Comparison of ENCODE assay signal across 36 cellular contexts in the genomic region with DNA sequence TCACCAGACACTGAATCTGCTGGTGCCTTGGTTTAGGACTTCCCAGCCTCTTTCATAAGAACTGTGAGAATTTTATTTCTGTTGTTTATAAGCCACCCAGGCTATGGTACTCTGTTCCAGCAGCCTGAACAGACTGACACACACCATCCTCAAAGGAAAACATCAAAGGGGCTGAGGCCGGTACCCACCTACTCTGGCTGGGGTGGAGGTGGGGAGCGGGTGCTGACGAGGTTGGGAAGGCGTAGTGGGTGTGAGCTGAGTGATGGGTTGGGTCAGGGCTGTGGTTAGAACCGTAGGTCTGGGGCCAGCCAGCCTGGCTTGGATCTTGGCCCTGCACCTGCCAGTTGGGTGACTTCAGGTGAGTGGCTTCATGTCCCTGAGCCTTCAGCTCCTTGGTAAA.
DNase-seq lines count a peak whose midpoint lies in the region; ATAC-seq and TF ChIP-seq lines count a peak whose summit lies in the region.
"Had no signal": no experiment of that assay in that cellular context is flagged by ENCODE, and none has a peak within 500 bp of the region (broad histone marks: within the 10 kb centered on the region; RNA-seq: fewer than 3 reads in every experiment).

No MANE protein-coding gene starts in this region.

- H3K4me1 ChIP-seq in esophagus squamous epithelium: peaks cover 28 to 73% (median 28%) of the 10 kb centered on the region in 3 donors
- H3K4me1 ChIP-seq in suprapubic skin: peaks cover 57% of the 10 kb centered on the region
- H3K4me1 ChIP-seq: ascending aorta had no signal

- ATAC-seq in activated CD8-positive, alpha-beta T cell treated with anti-CD3 and anti-CD28 coated beads for 36 hours: peak; percentile 34
- ATAC-seq in activated CD8-positive, alpha-beta T cell treated with anti-CD3 and anti-CD28 coated beads, Interleukin-2, amount 10 ng/mL, durations not matched to agents 7 days and 5 days: no peak
- ATAC-seq in T-helper 17 cell (no peak), GM21529 (IDR thresholded peaks at IDR 0.05; ENCODE audit: unreplicated experiment) (no peak), HG03378 (IDR thresholded peaks at IDR 0.05; ENCODE audit: unreplicated experiment) (no peak)
- ATAC-seq: effector memory CD8-positive, alpha-beta T cell; HCT116; Panc1; stimulated activated naive CD8-positive, alpha-beta T cell treated with anti-CD3 and anti-CD28 coated beads, Interleukin-15, amount 100 ng/mL, for 72 hours had no signal

- H3K4me3 ChIP-seq in esophagus squamous epithelium (no peak overlapping the region), suprapubic skin (no peak overlapping the region)
- H3K4me3 ChIP-seq: ascending aorta; BLaER1 treated with 17β-estradiol and CSF1 and Interleukin-3, amounts not matched to agents 10 nM and 100 nM; cardiac muscle cell; lung; SJCRH30; tibial artery had no signal

- H3K4me1 Mint-ChIP-seq in activated CD8-positive, alpha-beta T cell treated with anti-CD3 and anti-CD28 coated beads for 36 hours (ENCODE audit: low read depth): peaks cover 6% of the 10 kb centered on the region
- peaks cover 4% of the 10 kb centered on the region for H3K4me1 Mint-ChIP-seq in activated CD8-positive, alpha-beta T cell treated with anti-CD3 and anti-CD28 coated beads, Interleukin-2, amount 10 ng/mL, durations not matched to agents 7 days and 5 days (ENCODE audit: low read depth)
- H3K4me1 Mint-ChIP-seq in T-helper 17 cell: peaks cover 5% of the 10 kb centered on the region
- H3K4me1 Mint-ChIP-seq: activated B cell treated with CpG ODN at 0.5 μM for 24 hours, IgD-negative memory B cell had no signal

- no peak for TF ChIP-seq EP300 in suprapubic skin (IDR thresholded peaks at IDR 0.05)

- H3K9me3 Mint-ChIP-seq in activated CD8-positive, alpha-beta T cell treated with anti-CD3 and anti-CD28 coated beads for 36 hours: no peaks in the 10 kb centered on the region
- no peaks in the 10 kb centered on the region for H3K9me3 Mint-ChIP-seq in activated CD8-positive, alpha-beta T cell treated with anti-CD3 and anti-CD28 coated beads, Interleukin-2, amount 10 ng/mL, durations not matched to agents 7 days and 5 days (ENCODE audit: insufficient read depth)
- H3K9me3 Mint-ChIP-seq: activated B cell treated with CpG ODN at 0.5 μM for 24 hours; activated CD4-positive, alpha-beta T cell treated with anti-CD3 and anti-CD28 coated beads, Interleukin-2, amount 10 ng/mL, durations not matched to agents 7 days and 5 days; activated naive CD8-positive, alpha-beta T cell treated with anti-CD3 and anti-CD28 coated beads, Interleukin-2, amount 10 ng/mL, durations not matched to agents 7 days and 5 days; activated T-cell treated with anti-CD3 and anti-CD28 coated beads, Interleukin-2, amount 50 U/mL, for 24 hours; effector memory CD8-positive, alpha-beta T cell; IgD-negative memory B cell; neural crest cell; stimulated activated naive CD8-positive, alpha-beta T cell treated with anti-CD3 and anti-CD28 coated beads, Interleukin-15, amount 100 ng/mL, for 72 hours had no signal

- POLR2A ChIA-PET in activated CD8-positive, alpha-beta T cell treated with anti-CD3 and anti-CD28 coated beads for 36 hours (lab: Charles Lee): interaction anchor here (0.7 to 0.8 kb wide), 2 partner anchors 140 to 142 kb away, joined by 3 to 4 read pairs; no protein-coding TSS in a partner anchor
- POLR2A ChIA-PET in activated CD8-positive, alpha-beta T cell treated with anti-CD3 and anti-CD28 coated beads, Interleukin-2, amount 10 ng/mL, durations not matched to agents 7 days and 5 days (lab: Charles Lee): interaction anchor here (0.9 kb wide), 1 partner anchor 494 kb away, joined by 3 read pairs; no protein-coding TSS in a partner anchor

- no peak overlapping the region for H3K27ac Mint-ChIP-seq in activated CD8-positive, alpha-beta T cell treated with anti-CD3 and anti-CD28 coated beads for 36 hours
- H3K27ac Mint-ChIP-seq in activated CD8-positive, alpha-beta T cell treated with anti-CD3 and anti-CD28 coated beads, Interleukin-2, amount 10 ng/mL, durations not matched to agents 7 days and 5 days: no peak overlapping the region
- no peak overlapping the region for H3K27ac Mint-ChIP-seq in T-helper 17 cell
- H3K27ac Mint-ChIP-seq: activated B cell treated with CpG ODN at 0.5 μM for 24 hours; activated CD4-positive, alpha-beta T cell treated with anti-CD3 and anti-CD28 coated beads, Interleukin-2, amount 10 ng/mL, durations not matched to agents 7 days and 5 days; activated naive CD8-positive, alpha-beta T cell treated with anti-CD3 and anti-CD28 coated beads, Interleukin-2, amount 10 ng/mL, durations not matched to agents 7 days and 5 days; activated T-cell treated with anti-CD3 and anti-CD28 coated beads, Interleukin-2, amount 50 U/mL, for 24 hours; effector memory CD8-positive, alpha-beta T cell; IgD-negative memory B cell had no signal

- TF ChIP-seq CTCF in activated CD8-positive, alpha-beta T cell treated with anti-CD3 and anti-CD28 coated beads for 36 hours (IDR thresholded peaks at IDR 0.05): no peak
- TF ChIP-seq CTCF in esophagus squamous epithelium (IDR thresholded peaks at IDR 0.05) (no peak), suprapubic skin (IDR thresholded peaks at IDR 0.05) (no peak)

- intact Hi-C loops in activated CD8-positive, alpha-beta T cell treated with anti-CD3 and anti-CD28 coated beads for 36 hours (cut with micrococcal nuclease): no loop called here
- intact Hi-C loops in esophagus squamous epithelium (cut with DNase I): no loop called here

- 65 to 72% methylated on average over 5 of the region's 5 CpGs for WGBS in esophagus squamous epithelium, 2 donors
- 62% methylated on average over 4 of the region's 5 CpGs for WGBS in suprapubic skin

- no peaks in the 10 kb centered on the region for H3K27me3 Mint-ChIP-seq in activated CD8-positive, alpha-beta T cell treated with anti-CD3 and anti-CD28 coated beads for 36 hours
- H3K27me3 Mint-ChIP-seq in activated CD8-positive, alpha-beta T cell treated with anti-CD3 and anti-CD28 coated beads, Interleukin-2, amount 10 ng/mL, durations not matched to agents 7 days and 5 days (ENCODE audit: low read depth): peaks cover 5% of the 10 kb centered on the region
- no peaks in the 10 kb centered on the region for H3K27me3 Mint-ChIP-seq in T-helper 17 cell
- H3K27me3 Mint-ChIP-seq: activated T-cell treated with anti-CD3 and anti-CD28 coated beads, Interleukin-2, amount 50 U/mL, for 24 hours; effector memory CD8-positive, alpha-beta T cell; stimulated activated naive CD8-positive, alpha-beta T cell treated with anti-CD3 and anti-CD28 coated beads, Interleukin-15, amount 100 ng/mL, for 72 hours had no signal

- H3K27ac ChIP-seq in esophagus squamous epithelium (peak overlapping the region; percentile 55 to 90 (median 73)), suprapubic skin (peak overlapping the region; percentile 56)
- H3K27ac ChIP-seq: 22Rv1; ascending aorta; BLaER1 treated with 17β-estradiol and CSF1 and Interleukin-3, amounts not matched to agents 10 nM and 100 nM; cardiac muscle cell; parathyroid adenoma; SJCRH30; tibial artery had no signal

- H3K4me3 Mint-ChIP-seq in activated CD8-positive, alpha-beta T cell treated with anti-CD3 and anti-CD28 coated beads for 36 hours: no peak overlapping the region
- no peak overlapping the region for H3K4me3 Mint-ChIP-seq in activated CD8-positive, alpha-beta T cell treated with anti-CD3 and anti-CD28 coated beads, Interleukin-2, amount 10 ng/mL, durations not matched to agents 7 days and 5 days
- H3K4me3 Mint-ChIP-seq in T-helper 17 cell: peak overlapping the region; percentile 21
- H3K4me3 Mint-ChIP-seq: activated B cell treated with CpG ODN at 0.5 μM for 24 hours; activated CD4-positive, alpha-beta T cell treated with anti-CD3 and anti-CD28 coated beads, Interleukin-2, amount 10 ng/mL, durations not matched to agents 7 days and 5 days; activated naive CD8-positive, alpha-beta T cell treated with anti-CD3 and anti-CD28 coated beads, Interleukin-2, amount 10 ng/mL, durations not matched to agents 7 days and 5 days; activated T-cell treated with anti-CD3 and anti-CD28 coated beads, Interleukin-2, amount 50 U/mL, for 24 hours; effector memory CD8-positive, alpha-beta T cell; IgD-negative memory B cell; neural crest cell; stimulated activated naive CD8-positive, alpha-beta T cell treated with anti-CD3 and anti-CD28 coated beads, Interleukin-15, amount 100 ng/mL, for 72 hours had no signal

- CTCF ChIA-PET in activated CD8-positive, alpha-beta T cell treated with anti-CD3 and anti-CD28 coated beads for 36 hours (lab: Charles Lee): interaction anchor here (0.6 to 1.3 kb wide), 2 partner anchors 33 to 40 kb away, joined by 3 read pairs; no protein-coding TSS in a partner anchor
- CTCF ChIA-PET in activated CD8-positive, alpha-beta T cell treated with anti-CD3 and anti-CD28 coated beads, Interleukin-2, amount 10 ng/mL, durations not matched to agents 7 days and 5 days (lab: Charles Lee): interaction anchor here (1.0 to 1.1 kb wide), 2 partner anchors 130 to 136 kb away, joined by 3 read pairs; no protein-coding TSS in a partner anchor

- DNase-seq in activated CD8-positive, alpha-beta T cell treated with anti-CD3 and anti-CD28 coated beads for 36 hours: no peak
- no peak for DNase-seq in activated CD8-positive, alpha-beta T cell treated with anti-CD3 and anti-CD28 coated beads, Interleukin-2, amount 10 ng/mL, durations not matched to agents 7 days and 5 days
- DNase-seq in T-helper 17 cell: no peak
- DNase-seq in esophagus squamous epithelium (lab: John Stamatoyannopoulos, UW): no peak
- DNase-seq in suprapubic skin (ENCODE audit: low spot score in 2 of 2): no peak
- no peak for DNase-seq in NCI-H526 treated with DMSO at 0.1 percent for 48 hours (lab: John Stamatoyannopoulos, UW)
- DNase-seq: activated B cell treated with CpG ODN at 0.5 μM for 24 hours; activated CD4-positive, alpha-beta T cell treated with anti-CD3 and anti-CD28 coated beads, Interleukin-2, amount 10 ng/mL, durations not matched to agents 7 days and 5 days; activated gamma-delta T cell; activated naive CD8-positive, alpha-beta T cell treated with anti-CD3 and anti-CD28 coated beads, Interleukin-2, amount 10 ng/mL, durations not matched to agents 7 days and 5 days; activated T-cell treated with anti-CD3 and anti-CD28 coated beads, Interleukin-2, amount 50 U/mL, for 24 hours; COR-L47; cortex of kidney; DMS53; effector memory CD8-positive, alpha-beta T cell; foreskin melanocyte; NCI-H1436 treated with DMSO at 0.1 percent for 48 hours; NCI-H2081 treated with DMSO at 0.1 percent for 48 hours; NCI-H774; retina; SJCRH30; stimulated activated CD4-positive, alpha-beta T cell treated with anti-CD3 and anti-CD28 coated beads, Interleukin-2, amount 100 ng/mL, for 48 hours; stimulated activated naive CD8-positive, alpha-beta T cell treated with anti-CD3 and anti-CD28 coated beads, Interleukin-15, amount 100 ng/mL, for 72 hours; tibial artery had no signal

- TF ChIP-seq POLR2A in esophagus squamous epithelium (IDR thresholded peaks at IDR 0.05) (no peak), suprapubic skin (IDR thresholded peaks at IDR 0.05) (no peak)

- peaks cover 3 to 71% (median 27%) of the 10 kb centered on the region in 3 donors for H3K36me3 ChIP-seq in esophagus squamous epithelium
- H3K36me3 ChIP-seq in suprapubic skin: peaks cover 23% of the 10 kb centered on the region
- H3K36me3 ChIP-seq: SJCRH30 had no signal

- no peaks in the 10 kb centered on the region for H3K36me3 Mint-ChIP-seq in activated CD8-positive, alpha-beta T cell treated with anti-CD3 and anti-CD28 coated beads for 36 hours (ENCODE audit: low read depth)
- H3K36me3 Mint-ChIP-seq in activated CD8-positive, alpha-beta T cell treated with anti-CD3 and anti-CD28 coated beads, Interleukin-2, amount 10 ng/mL, durations not matched to agents 7 days and 5 days (ENCODE audit: low read depth): no peaks in the 10 kb centered on the region
- no peaks in the 10 kb centered on the region for H3K36me3 Mint-ChIP-seq in T-helper 17 cell (ENCODE audit: low read depth)
- H3K36me3 Mint-ChIP-seq: activated naive CD8-positive, alpha-beta T cell treated with anti-CD3 and anti-CD28 coated beads, Interleukin-2, amount 10 ng/mL, durations not matched to agents 7 days and 5 days; IgD-negative memory B cell had no signal

- no peaks in the 10 kb centered on the region for H3K9me3 ChIP-seq in T-helper 17 cell (ENCODE audit: control insufficient read depth, low read length, poor library complexity, severe bottlenecking)
- H3K9me3 ChIP-seq in esophagus squamous epithelium: no peaks in the 10 kb centered on the region
- H3K9me3 ChIP-seq in suprapubic skin: no peaks in the 10 kb centered on the region
- H3K9me3 ChIP-seq: ascending aorta; BLaER1 treated with 17β-estradiol and CSF1 and Interleukin-3, amounts not matched to agents 10 nM and 100 nM; SJCRH30; tibial artery had no signal

- H3K27me3 ChIP-seq in esophagus squamous epithelium: no peaks in the 10 kb centered on the region
- no peaks in the 10 kb centered on the region for H3K27me3 ChIP-seq in suprapubic skin
- H3K27me3 ChIP-seq: ascending aorta; BLaER1 treated with 17β-estradiol and CSF1 and Interleukin-3, amounts not matched to agents 10 nM and 100 nM; cardiac muscle cell; SJCRH30; tibial artery had no signal
